14 cellular contexts compared by ENCODE assay signal in the genomic region with DNA sequence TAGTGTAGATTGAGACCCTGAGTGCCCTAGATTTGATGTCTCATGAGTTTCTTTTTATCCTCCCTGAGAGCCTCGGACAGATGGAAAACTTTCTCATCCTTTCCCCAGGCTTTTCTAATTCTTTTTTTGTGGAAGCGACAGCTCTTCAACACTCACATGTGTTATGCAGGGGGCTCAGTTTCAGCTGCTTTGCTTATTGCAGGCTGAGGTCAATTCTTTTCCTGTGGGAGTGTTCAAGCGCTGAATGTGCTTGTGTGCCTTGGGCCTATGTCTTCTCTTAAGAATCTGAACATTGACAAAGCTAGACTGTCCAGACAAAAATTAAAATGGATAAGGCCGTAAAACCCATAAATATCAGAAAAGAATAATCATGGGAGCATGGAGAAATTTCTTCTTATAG.
A peak's percentile ranks its signal among the peaks of the same experiment; 100 is the strongest.
DNase-seq lines count a peak whose midpoint lies in the region; TF ChIP-seq lines count a peak whose summit lies in the region.
"Had no signal": no experiment of that assay in that cellular context is flagged by ENCODE, and none has a peak within 500 bp of the region (broad histone marks: within the 10 kb centered on the region; RNA-seq: fewer than 3 reads in every experiment).

No MANE protein-coding gene starts in this region.

- H3K9me3 Mint-ChIP-seq in mesothelial cell of epicardium = no peaks in the 10 kb centered on the region

- peaks cover 15% of the 10 kb centered on the region for H3K4me1 Mint-ChIP-seq in mesothelial cell of epicardium
- H3K4me1 Mint-ChIP-seq: B cell, CD14-positive monocyte, IgD-negative memory B cell had no signal

- peak; percentile 9 for DNase-seq in NCI-H82 (lab: John Stamatoyannopoulos, UW)
- no peak for DNase-seq in NCI-H82 treated with DMSO at 0.1 percent for 48 hours (lab: John Stamatoyannopoulos, UW; ENCODE audit: unreplicated experiment)
- peak; percentile 2 for DNase-seq in NCI-H524 treated with DMSO at 0.1 percent for 48 hours (lab: John Stamatoyannopoulos, UW)
- DNase-seq in mesothelial cell of epicardium (ENCODE audit: low spot score in 2 of 2, unreplicated experiment in 2 of 2) = no peak
- no peak for DNase-seq in NCI-H774 (lab: John Stamatoyannopoulos, UW)
- DNase-seq in Karpas-422 = no peak
- DNase-seq in MG63 = no peak
- DNase-seq: EL, GF-D8, SIG-M5 had no signal

- H3K4me3 Mint-ChIP-seq in mesothelial cell of epicardium = no peak overlapping the region
- H3K4me3 Mint-ChIP-seq: B cell, CD14-positive monocyte, IgD-negative memory B cell had no signal

- H3K4me2 ChIP-seq in Karpas-422 (ENCODE audit: low read depth, low read length, poor library complexity, severe bottlenecking) = no peak overlapping the region
- H3K4me2 ChIP-seq: A549 had no signal

- H3K4me1 ChIP-seq in Karpas-422 (ENCODE audit: low read length) = no peaks in the 10 kb centered on the region
- H3K4me1 ChIP-seq: A549 had no signal

- no peaks in the 10 kb centered on the region for H3K79me2 ChIP-seq in Karpas-422 (ENCODE audit: low read length)

- no peaks in the 10 kb centered on the region for H4K20me1 ChIP-seq in Karpas-422 (ENCODE audit: insufficient read depth, low read depth, low read length)

- H3K9ac ChIP-seq in Karpas-422 (ENCODE audit: low read length) = no peak overlapping the region

- H3K27me3 ChIP-seq in Karpas-422 (ENCODE audit: low read length) (no peaks in the 10 kb centered on the region), MG63 (no peaks in the 10 kb centered on the region)

- no peak overlapping the region for H3K27ac ChIP-seq in Karpas-422 (ENCODE audit: low read length)
- H3K27ac ChIP-seq: A549 had no signal

- peak overlapping the region; percentile 54 for H3K27ac Mint-ChIP-seq in mesothelial cell of epicardium
- H3K27ac Mint-ChIP-seq: B cell, CD14-positive monocyte, IgD-negative memory B cell had no signal

- H3K36me3 ChIP-seq in Karpas-422 (ENCODE audit: insufficient read depth, low read length) (no peaks in the 10 kb centered on the region), MG63 (no peaks in the 10 kb centered on the region)

- no peak overlapping the region for H2AFZ ChIP-seq in Karpas-422 (ENCODE audit: low read length)

- H3K9me3 ChIP-seq in Karpas-422 (ENCODE audit: low read length) = no peaks in the 10 kb centered on the region
- no peaks in the 10 kb centered on the region for H3K9me3 ChIP-seq in MG63
- H3K9me3 ChIP-seq: A549 had no signal

- no peaks in the 10 kb centered on the region for H3K9me2 ChIP-seq in Karpas-422 (replicated peaks; ENCODE audit: insufficient read depth, low read length)

- no peak for TF ChIP-seq CTCF in mesothelial cell of epicardium (IDR thresholded peaks at IDR 0.05; ENCODE audit: unreplicated experiment)

- H3K4me3 ChIP-seq in Karpas-422 (ENCODE audit: low read length) (no peak overlapping the region), MG63 (no peak overlapping the region)
- H3K4me3 ChIP-seq: A549 had no signal

- H3K27me3 Mint-ChIP-seq in mesothelial cell of epicardium (ENCODE audit: low read depth) = no peaks in the 10 kb centered on the region
- H3K27me3 Mint-ChIP-seq: B cell, IgD-negative memory B cell had no signal

- no peaks in the 10 kb centered on the region for H3K36me3 Mint-ChIP-seq in mesothelial cell of epicardium
- H3K36me3 Mint-ChIP-seq: CD14-positive monocyte, IgD-negative memory B cell had no signal

Comparison
In these comparisons a context has a peak if more than half of its experiments do, and no peak if none do; other contexts are left out.
1. DNase-seq: peak in NCI-H82 (single experiment) and NCI-H524 treated with DMSO at 0.1 percent for 48 hours (single experiment); none in NCI-H82 treated with DMSO at 0.1 percent for 48 hours (single experiment), mesothelial cell of epicardium (0 of 2), NCI-H774 (single experiment), Karpas-422 (single experiment) and MG63 (single experiment).